In the genomic region with DNA sequence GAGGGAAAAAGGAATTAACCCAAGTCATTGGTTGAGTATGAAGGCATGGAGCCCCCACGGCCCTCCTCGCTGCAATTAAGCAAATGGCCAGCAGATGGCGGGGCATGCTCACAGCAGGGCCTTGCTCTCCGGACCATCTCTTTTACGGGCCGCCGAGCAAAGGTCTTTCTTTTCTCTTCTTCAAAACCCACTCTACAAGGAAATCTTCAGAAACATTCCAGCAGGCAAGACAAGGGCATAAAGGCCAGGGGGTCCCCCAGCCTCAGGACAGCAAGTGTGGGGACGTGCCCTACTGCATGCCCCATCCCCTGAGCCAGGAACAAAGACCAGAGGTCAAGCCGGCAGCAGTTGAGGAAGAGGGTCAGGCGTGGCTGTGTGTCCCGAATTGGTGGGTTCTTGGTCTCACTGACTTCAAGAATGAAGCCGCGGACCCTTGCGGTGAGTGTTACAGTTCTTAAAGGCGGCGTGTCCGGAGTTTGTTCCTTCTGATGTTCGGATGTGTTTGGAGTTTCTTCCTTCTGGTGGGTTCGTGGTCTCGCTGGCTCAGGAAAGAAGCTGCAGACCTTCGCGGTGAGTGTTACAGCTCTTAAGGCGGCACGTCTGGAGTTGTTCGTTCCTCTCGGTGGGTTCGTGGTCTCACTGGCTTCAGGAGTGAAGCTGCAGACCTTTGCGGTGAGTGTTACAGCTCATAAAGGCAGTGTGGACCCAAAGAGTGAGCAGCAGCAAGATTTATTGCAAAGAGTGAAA, we compare ENCODE assay signal across 8 cellular contexts. TPM values are rescaled to one million over a fixed set of nuclear protein-coding genes. Genes with fewer than 3 reads are reported as not detected.
DNase-seq lines count a peak whose midpoint lies in the region; ATAC-seq, FAIRE-seq and TF ChIP-seq lines count a peak whose summit lies in the region.
"Not testable (repeated sequence)": the region's sequence is repeated elsewhere in the genome, so short reads cannot be mapped to it uniquely, and the experiment has no call there.

No MANE protein-coding gene starts in this region.

- peak; percentile 74 to 83 (median 80) for DNase-seq in CD4-positive, CD25-positive, alpha-beta regulatory T cell
- DNase-seq in GM20000 (ENCODE audit: low spot score) (peak; percentile 77), OCI-M2 (lab: John Stamatoyannopoulos, UW; ENCODE audit: unreplicated experiment) (peak; percentile 82), activated T-cell treated with anti-CD3 and anti-CD28 coated beads for 24 hours (ENCODE audit: low read depth) (peak; percentile 78), endothelial cell of umbilical vein (ENCODE audit: low read depth, low spot score) (peak; percentile 72), middle frontal gyrus (ENCODE audit: extremely low spot score, low spot score) (peak; percentile 64)
- peak; percentile 69 for DNase-seq in stimulated activated CD8-positive, alpha-beta memory T cell treated with anti-CD3 and anti-CD28 coated beads, Interleukin-12 subunit alpha, Interleukin-12 subunit beta, amount 100 ng/mL, for 4 hours (ENCODE audit: low read depth)

- peaks cover 42% of the 10 kb centered on the region for H3K27me3 Mint-ChIP-seq in CD4-positive, CD25-positive, alpha-beta regulatory T cell
- H3K27me3 Mint-ChIP-seq in IgD-negative memory B cell: not testable (repeated sequence)

- peak overlapping the region in 1 of 3 donors; percentile 42 for H3K27ac Mint-ChIP-seq in CD4-positive, CD25-positive, alpha-beta regulatory T cell
- peak overlapping the region in 1 of 3 donors; percentile 60 for H3K27ac Mint-ChIP-seq in IgD-negative memory B cell

- H3K79me2 ChIP-seq in endothelial cell of umbilical vein (ENCODE audit: control insufficient read depth, insufficient read depth, low read length): not testable (repeated sequence)

- CTCF ChIA-PET in endothelial cell of umbilical vein (lab: Charles Lee): interaction anchor here (0.6 to 6.8 kb wide), 14 partner anchors 14 to 372 kb away, joined by 3 to 106 read pairs (median 4); partner anchors contain the start of gene LPIN3

- H4K20me1 ChIP-seq in endothelial cell of umbilical vein (replicated peaks; ENCODE audit: control insufficient read depth, extremely low read depth, insufficient read depth, low read length): not testable (repeated sequence)

- H3K9ac ChIP-seq in endothelial cell of umbilical vein (replicated peaks; ENCODE audit: extremely low read depth, insufficient read depth, low read length): not testable (repeated sequence)

- TF ChIP-seq POLR2A in endothelial cell of umbilical vein (IDR thresholded peaks at IDR 0.05; ENCODE audit: low read depth, low read length): not testable (repeated sequence)

- H3K4me1 Mint-ChIP-seq in CD4-positive, CD25-positive, alpha-beta regulatory T cell: peaks cover 2 to 17% (median 9%) of the 10 kb centered on the region in 4 donors
- H3K4me1 Mint-ChIP-seq in IgD-negative memory B cell: peaks cover 3 to 11% (median 10%) of the 10 kb centered on the region in 3 donors

- H3K4me1 ChIP-seq in CD4-positive, CD25-positive, alpha-beta regulatory T cell (ENCODE audit: control insufficient read depth, insufficient read depth, low read length, poor library complexity, severe bottlenecking); endothelial cell of umbilical vein (ENCODE audit: control insufficient read depth, extremely low read depth, insufficient read depth, low read length): not testable (repeated sequence)

- peak overlapping the region; percentile 61 for H2AFZ ChIP-seq in endothelial cell of umbilical vein (ENCODE audit: low read depth, low read length)

- H3K9me3 Mint-ChIP-seq in CD4-positive, CD25-positive, alpha-beta regulatory T cell; IgD-negative memory B cell: not testable (repeated sequence)

- FAIRE-seq in endothelial cell of umbilical vein (lab: Jason Lieb, UNC): peak; percentile 81

- H3K4me2 ChIP-seq in endothelial cell of umbilical vein (ENCODE audit: insufficient read depth, low read length): peak overlapping the region; percentile 18

- dilution Hi-C loops in endothelial cell of umbilical vein (cut with MboI; ENCODE audit: extremely low pct_ligation_motif_present, low sequenced_read_pairs): not testable (repeated sequence)

- not testable (repeated sequence) for BruUV-seq in endothelial cell of umbilical vein (replicated peaks; lab: Mats Ljungman, UMichigan)

- not testable (repeated sequence) for H3K27me3 ChIP-seq in CD4-positive, CD25-positive, alpha-beta regulatory T cell (ENCODE audit: control insufficient read depth, insufficient read depth, low read length); endothelial cell of umbilical vein (ENCODE audit: control insufficient read depth in 2 of 2, insufficient read depth in 2 of 2, low read length in 2 of 2)

- peak overlapping the region; percentile 71 for H3K4me3 ChIP-seq in CD4-positive, CD25-positive, alpha-beta regulatory T cell (ENCODE audit: low read depth, low read length)
- peak overlapping the region in 1 of 3 experiments; percentile 18 for H3K4me3 ChIP-seq in endothelial cell of umbilical vein (replicated peaks in 1 of 3; ENCODE audit: insufficient read depth in 1 of 3, low read depth in 1 of 3, low read length in 3 of 3)

- H3K36me3 ChIP-seq in CD4-positive, CD25-positive, alpha-beta regulatory T cell (ENCODE audit: control insufficient read depth, insufficient read depth, low read length); endothelial cell of umbilical vein (ENCODE audit: control insufficient read depth in 2 of 2, extremely low read depth in 1 of 2, insufficient read depth in 2 of 2, low read length in 2 of 2): not testable (repeated sequence)

- not testable (repeated sequence) for H3K9me1 ChIP-seq in endothelial cell of umbilical vein (replicated peaks; ENCODE audit: control insufficient read depth, extremely low read depth, insufficient read depth, low read length)

- not testable (repeated sequence) for H3K36me3 Mint-ChIP-seq in CD4-positive, CD25-positive, alpha-beta regulatory T cell; IgD-negative memory B cell

- intact Hi-C loops in endothelial cell of umbilical vein (cut with micrococcal nuclease): loop anchor here (1.0 to 2.0 kb wide), 8 partner anchors 21 to 442 kb away; partner anchors contain the start of genes LPIN3 and PLCG1

- peak overlapping the region; percentile 59 to 91 (median 84) for H3K4me3 Mint-ChIP-seq in CD4-positive, CD25-positive, alpha-beta regulatory T cell
- peak overlapping the region; percentile 80 to 96 (median 92) for H3K4me3 Mint-ChIP-seq in IgD-negative memory B cell

- not testable (repeated sequence) for H3K27ac ChIP-seq in CD4-positive, CD25-positive, alpha-beta regulatory T cell (ENCODE audit: insufficient read depth, low read length, poor library complexity, severe bottlenecking); endothelial cell of umbilical vein (ENCODE audit: insufficient read depth, low read depth, low read length)

- ATAC-seq in CD4-positive, CD25-positive, alpha-beta regulatory T cell (ENCODE audit: low read depth in 2 of 2): peak; percentile 81 to 82

- not testable (repeated sequence) for H3K9me3 ChIP-seq in CD4-positive, CD25-positive, alpha-beta regulatory T cell (ENCODE audit: control insufficient read depth in 2 of 2, low read length in 2 of 2); endothelial cell of umbilical vein (replicated peaks; ENCODE audit: control insufficient read depth, insufficient read depth, low read length)

- TF ChIP-seq CTCF in GM20000 (IDR thresholded peaks at IDR 0.05; ENCODE audit: extremely low read depth, missing control alignments) (peak; percentile 95), endothelial cell of umbilical vein (IDR thresholded peaks at IDR 0.05; ENCODE audit: extremely low read depth in 1 of 2, insufficient read depth in 1 of 2, low read depth in 1 of 2, low read length in 2 of 2) (peak; percentile 93)

- POLR2A ChIA-PET in endothelial cell of umbilical vein (lab: Charles Lee): interaction anchor here (1.0 kb wide), 1 partner anchor 126 kb away, joined by 3 read pairs; no protein-coding TSS in a partner anchor

RNA-seq across cellular contexts. Expression of gene TOP1, which starts 59.6 kb away (rescaled TPM):
- 50.0 TPM for total RNA-seq in CD4-positive, CD25-positive, alpha-beta regulatory T cell
- polyA plus RNA-seq in CD4-positive, CD25-positive, alpha-beta regulatory T cell: 10 to 100 TPM in 1 of 4 donors, 1 to 10 TPM in 3; 9.2 to 11.4 (median 9.6) TPM
- polyA plus RNA-seq in IgD-negative memory B cell (17.0 TPM), endothelial cell of umbilical vein (3.7 and 7.0 TPM in 2 replicates)
- 75.1 and 77.4 TPM in 2 replicates for total RNA-seq in endothelial cell of umbilical vein
- polyA plus RNA-seq in endothelial cell of umbilical vein (2011; cell fraction: cytosol; rRNA removed): 13.9 and 14.1 TPM in 2 replicates
- 23.7 and 33.5 TPM in 2 replicates for polyA plus RNA-seq in endothelial cell of umbilical vein (2011; cell fraction: nucleus; rRNA removed)
- polyA plus RNA-seq in endothelial cell of umbilical vein (2012): 68.9 and 93.6 TPM in 2 replicates
- 8.9 and 12.3 TPM in 2 replicates for polyA minus RNA-seq in endothelial cell of umbilical vein
- polyA minus RNA-seq in endothelial cell of umbilical vein (2011; cell fraction: cytosol; rRNA and poly(A)+ RNA removed): 26.7 TPM
- polyA minus RNA-seq in endothelial cell of umbilical vein (2011; cell fraction: nucleus; rRNA and poly(A)+ RNA removed): 15.4 and 17.3 TPM in 2 replicates
